ENCODE assay signal across 8 cellular contexts in the genomic region with DNA sequence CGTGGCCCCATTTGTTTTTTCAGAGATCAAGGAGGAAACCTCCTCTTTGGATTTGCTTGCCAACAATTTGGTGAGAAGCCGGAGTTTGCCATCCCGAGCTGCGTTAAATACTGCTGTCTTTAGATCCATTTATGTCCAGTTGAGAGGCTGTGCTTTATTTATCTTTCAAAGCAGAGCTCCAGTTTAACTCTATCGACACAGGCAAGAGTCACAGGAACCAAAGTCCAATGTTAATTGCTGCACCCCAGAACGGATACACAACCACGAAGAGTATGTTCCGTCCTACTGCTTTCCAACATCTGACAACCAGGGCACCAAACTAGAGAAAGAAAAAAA. TPM values are rescaled to one million over a fixed set of nuclear protein-coding genes. Genes with fewer than 3 reads are reported as not detected.
DNase-seq lines count a peak whose midpoint lies in the region; ATAC-seq and TF ChIP-seq lines count a peak whose summit lies in the region.

No MANE protein-coding gene starts in this region.

- WGBS in heart right ventricle, 2 donors = 5% methylated on average over 8 of the region's 8 CpGs
- 1 to 9% methylated on average over 8 of the region's 8 CpGs for WGBS in body of pancreas, 2 donors
- 6% methylated on average over 8 of the region's 8 CpGs for WGBS in urinary bladder

- H3K27me3 ChIP-seq in heart right ventricle (no peaks in the 10 kb centered on the region), body of pancreas (no peaks in the 10 kb centered on the region)

- H3K4me3 ChIP-seq in heart right ventricle (peak overlapping the region; percentile 74 to 96 (median 90)), body of pancreas (peak overlapping the region; percentile 53 to 79), urinary bladder (ENCODE audit: low read depth, low read length) (peak overlapping the region; percentile 88)

- peaks cover 0 to 46% (median 0%) of the 10 kb centered on the region in 9 donors for H3K36me3 ChIP-seq in heart right ventricle
- H3K36me3 ChIP-seq in body of pancreas (replicated peaks in 1 of 2; ENCODE audit: insufficient read depth in 1 of 2, low read depth in 2 of 2) = no peaks in the 10 kb centered on the region
- peaks cover 3% of the 10 kb centered on the region for H3K36me3 ChIP-seq in urinary bladder (ENCODE audit: insufficient read depth)

- H3K27ac ChIP-seq in heart right ventricle (peak overlapping the region; percentile 93 to 99 (median 98)), body of pancreas (peak overlapping the region; percentile 96 to 100 (median 100)), urinary bladder (ENCODE audit: low read depth) (peak overlapping the region; percentile 99)

- ATAC-seq in heart right ventricle (no peak), left cardiac atrium (no peak), body of pancreas (no peak), HG03108 (IDR thresholded peaks at IDR 0.05; ENCODE audit: unreplicated experiment) (no peak), GM18868 (IDR thresholded peaks at IDR 0.05; ENCODE audit: unreplicated experiment) (no peak)

- no peak for DNase-seq in heart right ventricle
- no peak for DNase-seq in left cardiac atrium
- DNase-seq in body of pancreas = peak in 3 of 4 donors; percentile 17 to 37 (median 18)
- peak; percentile 25 to 27 for DNase-seq in lung microvascular endothelial cell (ENCODE audit: low read depth in 2 of 2)
- no peak for DNase-seq in GM19240 (ENCODE audit: insufficient read length, low spot score)

- H3K4me1 ChIP-seq in heart right ventricle (peaks cover 4 to 57% (median 46%) of the 10 kb centered on the region in 9 donors), body of pancreas (peaks cover 35% of the 10 kb centered on the region), urinary bladder (ENCODE audit: insufficient read depth) (no peaks in the 10 kb centered on the region)

- intact Hi-C loops in heart right ventricle (cut with DNase I) (loop anchor here in 6 of 10 donors (2.0 to 10.0 kb wide), 8 partner anchors 81 to 167 kb away; a partner anchor contains a TSS), left cardiac atrium (cut with DNase I) (loop anchor here in 1 of 2 donors (2.0 to 5.0 kb wide), 2 partner anchors 119 to 166 kb away; no protein-coding TSS in a partner anchor), body of pancreas (cut with DNase I) (no loop called here)

- peaks cover 0 to 15% (median 2%) of the 10 kb centered on the region in 11 donors for H3K9me3 ChIP-seq in heart right ventricle
- H3K9me3 ChIP-seq in body of pancreas = no peaks in the 10 kb centered on the region

- no peak for TF ChIP-seq POLR2A in body of pancreas (IDR thresholded peaks at IDR 0.05)

- TF ChIP-seq CTCF in heart right ventricle (IDR thresholded peaks at IDR 0.05) (no peak), body of pancreas (IDR thresholded peaks at IDR 0.05) (no peak)

RNA-seq across cellular contexts. Expression of a gene that starts 1.2 kb away (rescaled TPM):
- total RNA-seq in heart right ventricle (10 to 100 TPM; 40.2 to 72.2 (median 57.5) TPM), left cardiac atrium (10 to 100 TPM; 23.2 to 31.0 TPM), body of pancreas (10 to 100 TPM in 1 of 2 donors, 1 to 10 TPM in 1; 4.9 to 11.9 TPM), lung microvascular endothelial cell (9.8 and 11.7 TPM in 2 replicates), urinary bladder (42.1 TPM)
- polyA plus RNA-seq in heart right ventricle (10 to 100 TPM; 17.8 to 23.1 TPM), urinary bladder (11.0 TPM)

RNA-seq across cellular contexts. Expression of a gene that starts 58.9 kb away (rescaled TPM):
- total RNA-seq in heart right ventricle (1 to 10 TPM; 1.2 to 4.4 (median 2.0) TPM), left cardiac atrium (1 to 10 TPM; 3.5 TPM), body of pancreas (1 to 10 TPM in 1 of 2 donors, under 1 TPM in 1; 0.52 to 1.6 TPM), lung microvascular endothelial cell (0.20 and 0.22 TPM in 2 replicates), urinary bladder (11.9 TPM)
- polyA plus RNA-seq in heart right ventricle (1 to 10 TPM; 1.3 to 1.9 TPM), urinary bladder (3.0 TPM)

Comparison
In these comparisons a context has a peak if more than half of its experiments do, and no peak if none do; other contexts are left out.
1. DNase-seq: peak in body of pancreas (3 of 4) and lung microvascular endothelial cell (2 of 2); none in heart right ventricle (0 of 2), left cardiac atrium (single experiment) and GM19240 (single experiment).
2. Peak in every context shown above with its lines, with median percentiles within 50 percentile points of each other: H3K27ac ChIP-seq and H3K4me3 ChIP-seq.